Comparison of ENCODE assay signal across 8 cellular contexts in genomic region chr2:207662203-207662602, GRCh38. TPM values are rescaled to one million over a fixed set of nuclear protein-coding genes. Genes with fewer than 3 reads are reported as not detected.
DNase-seq lines count a peak whose midpoint lies in the region; ATAC-seq lines count a peak whose summit lies in the region.

No MANE protein-coding gene starts in this region.

- H3K79me2 ChIP-seq in Karpas-422 (ENCODE audit: low read length): no peaks in the 10 kb centered on the region

- H3K4me1 ChIP-seq in Karpas-422 (ENCODE audit: low read length): no peaks in the 10 kb centered on the region

- no peak overlapping the region for H3K4me3 Mint-ChIP-seq in activated naive CD8-positive, alpha-beta T cell treated with anti-CD3 and anti-CD28 coated beads for 36 hours

- H4K20me1 ChIP-seq in Karpas-422 (ENCODE audit: insufficient read depth, low read depth, low read length): no peaks in the 10 kb centered on the region

- H3K9ac ChIP-seq in Karpas-422 (ENCODE audit: low read length): no peak overlapping the region

- H3K27ac Mint-ChIP-seq in activated naive CD8-positive, alpha-beta T cell treated with anti-CD3 and anti-CD28 coated beads for 36 hours: peak overlapping the region; percentile 17

- H3K4me1 Mint-ChIP-seq in activated naive CD8-positive, alpha-beta T cell treated with anti-CD3 and anti-CD28 coated beads for 36 hours: peaks cover 5% of the 10 kb centered on the region

- no peak overlapping the region for H3K4me3 ChIP-seq in Karpas-422 (ENCODE audit: low read length)

- H2AFZ ChIP-seq in Karpas-422 (ENCODE audit: low read length): no peak overlapping the region

- H3K4me2 ChIP-seq in Karpas-422 (ENCODE audit: low read depth, low read length, poor library complexity, severe bottlenecking): no peak overlapping the region

- ATAC-seq in GM18502 (IDR thresholded peaks at IDR 0.05; ENCODE audit: poor library complexity, unreplicated experiment) (peak; percentile 95), GM19463 (IDR thresholded peaks at IDR 0.05; ENCODE audit: unreplicated experiment) (peak; percentile 97), HG03135 (IDR thresholded peaks at IDR 0.05; ENCODE audit: unreplicated experiment) (peak; percentile 88)

- no peak overlapping the region for H3K27ac ChIP-seq in Karpas-422 (ENCODE audit: low read length)

- H3K36me3 ChIP-seq in Karpas-422 (ENCODE audit: insufficient read depth, low read length): no peaks in the 10 kb centered on the region

- H3K27me3 Mint-ChIP-seq in activated naive CD8-positive, alpha-beta T cell treated with anti-CD3 and anti-CD28 coated beads for 36 hours: no peaks in the 10 kb centered on the region

- no peaks in the 10 kb centered on the region for H3K9me3 ChIP-seq in Karpas-422 (ENCODE audit: low read length)

- no peaks in the 10 kb centered on the region for H3K9me3 Mint-ChIP-seq in activated naive CD8-positive, alpha-beta T cell treated with anti-CD3 and anti-CD28 coated beads for 36 hours

- no peaks in the 10 kb centered on the region for H3K36me3 Mint-ChIP-seq in activated naive CD8-positive, alpha-beta T cell treated with anti-CD3 and anti-CD28 coated beads for 36 hours

- H3K27me3 ChIP-seq in Karpas-422 (ENCODE audit: low read length): no peaks in the 10 kb centered on the region

- no peaks in the 10 kb centered on the region for H3K9me2 ChIP-seq in Karpas-422 (replicated peaks; ENCODE audit: insufficient read depth, low read length)

- no peak for DNase-seq in activated naive CD8-positive, alpha-beta T cell treated with anti-CD3 and anti-CD28 coated beads for 36 hours
- DNase-seq in KG1 (lab: John Stamatoyannopoulos, UW): no peak
- DNase-seq in NCI-H510A (lab: John Stamatoyannopoulos, UW): no peak
- DNase-seq in Karpas-422: no peak
- no peak for DNase-seq in NCI-H524 (lab: John Stamatoyannopoulos, UW)

RNA-seq across cellular contexts. Expression of gene METTL21A, which starts 37.0 kb away (rescaled TPM):
- total RNA-seq in activated naive CD8-positive, alpha-beta T cell treated with anti-CD3 and anti-CD28 coated beads for 36 hours: 10 to 100 TPM; 33.7 to 39.2 TPM
- total RNA-seq in Karpas-422 (2014; rRNA removed; shearing (Covaris generic); ENCODE audit: low replicate concordance): 67.9 and 76.3 TPM in 2 replicates

RNA-seq across cellular contexts. Expression of gene CCNYL1, which starts 49.2 kb away (rescaled TPM):
- 1 to 10 TPM; 5.8 to 6.0 TPM for total RNA-seq in activated naive CD8-positive, alpha-beta T cell treated with anti-CD3 and anti-CD28 coated beads for 36 hours
- total RNA-seq in Karpas-422 (2014; rRNA removed; shearing (Covaris generic); ENCODE audit: low replicate concordance): 12.6 and 30.5 TPM in 2 replicates
